15 cellular contexts compared by ENCODE assay signal in the genomic region with DNA sequence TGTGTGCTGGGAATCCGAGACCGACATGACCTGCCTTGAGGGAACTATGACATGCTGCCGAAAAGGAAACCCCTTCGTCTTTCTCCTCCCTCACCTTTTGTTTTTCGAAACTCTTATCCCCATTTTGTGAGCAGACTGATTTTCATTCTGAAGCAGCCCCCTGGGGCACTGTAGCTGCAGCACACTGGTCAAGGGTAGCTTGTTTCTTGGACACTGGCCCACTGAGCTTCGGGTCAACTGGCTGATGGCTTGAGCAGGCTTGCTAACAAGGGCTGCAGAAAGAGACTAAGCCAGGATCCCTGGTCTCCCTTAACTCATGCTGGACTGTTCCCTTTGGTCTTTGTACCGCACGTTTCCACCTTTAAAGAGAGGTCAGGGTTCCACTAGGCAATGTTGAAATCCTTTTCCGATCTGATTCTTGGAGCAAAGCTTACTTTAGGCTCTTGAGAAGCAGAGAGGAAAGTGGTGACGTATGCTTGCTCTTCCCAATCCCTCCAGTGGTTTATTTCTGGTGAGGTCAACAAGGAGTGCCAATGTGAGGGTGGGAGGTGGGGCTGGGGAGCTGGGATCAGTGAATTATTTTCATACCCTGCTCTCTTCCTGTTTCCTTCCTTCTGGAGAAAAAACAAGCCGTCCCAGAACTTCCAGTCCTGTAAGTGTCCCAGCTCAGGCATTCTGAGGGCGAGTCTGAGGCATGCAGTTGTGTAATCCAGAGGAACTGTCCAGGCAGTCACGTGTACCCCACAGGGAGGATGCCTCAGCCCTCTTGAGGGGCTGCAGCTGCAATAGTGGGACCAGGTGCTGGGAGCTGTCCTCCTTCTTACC. TPM values are rescaled to one million over a fixed set of nuclear protein-coding genes. Genes with fewer than 3 reads are reported as not detected.
A peak's percentile ranks its signal among the peaks of the same experiment; 100 is the strongest.
DNase-seq lines count a peak whose midpoint lies in the region; ATAC-seq and TF ChIP-seq lines count a peak whose summit lies in the region.
"Had no signal": no experiment of that assay in that cellular context is flagged by ENCODE, and none has a peak within 500 bp of the region (broad histone marks: within the 10 kb centered on the region; RNA-seq: fewer than 3 reads in every experiment).

No MANE protein-coding gene starts in this region.

- H3K27ac ChIP-seq in caudate nucleus (ENCODE audit: low read depth, low read length) (peak overlapping the region; percentile 85), sigmoid colon (peak overlapping the region; percentile 54 to 84 (median 66))

- TF ChIP-seq POLR2A in sigmoid colon (IDR thresholded peaks at IDR 0.05) = no peak

- H3K4me1 ChIP-seq in sigmoid colon = no peaks in the 10 kb centered on the region
- H3K4me1 ChIP-seq: BE2C had no signal

- intact Hi-C loops in sigmoid colon (cut with DNase I) = no loop called here

- H3K36me3 ChIP-seq in sigmoid colon = no peaks in the 10 kb centered on the region
- H3K36me3 ChIP-seq: BE2C had no signal

- TF ChIP-seq EP300 in sigmoid colon (IDR thresholded peaks at IDR 0.05) = peak in 2 of 4 donors; percentile 67 to 78

- H3K9me3 ChIP-seq in sigmoid colon = peaks cover 0 to 2% (median 0%) of the 10 kb centered on the region in 4 donors
- H3K9me3 ChIP-seq: BE2C had no signal

- no peak overlapping the region for H3K4me3 ChIP-seq in sigmoid colon

- no peak for ATAC-seq in GM21529 (IDR thresholded peaks at IDR 0.05; ENCODE audit: unreplicated experiment)

- DNase-seq in ELF-1 (ENCODE audit: low read depth, low spot score) (peak; percentile 8), caudate nucleus (lab: John Stamatoyannopoulos, UW) (no peak), iris pigment epithelial cell (ENCODE audit: low read depth) (peak; percentile 35), sigmoid colon (peak; percentile 90), UCSD-AML1 (lab: John Stamatoyannopoulos, UW; ENCODE audit: unreplicated experiment) (no peak), NCI-H748 treated with DMSO at 0.1 percent for 48 hours (lab: John Stamatoyannopoulos, UW) (no peak), cerebellar cortex (ENCODE audit: low spot score) (no peak)
- DNase-seq: activated CD4-positive, alpha-beta T cell treated with anti-CD3 and anti-CD28 coated beads, Interleukin-2, amount 10 ng/mL, durations not matched to agents 7 days and 5 days; BE2C; HCEC 1CT; Kasumi-1; NCI-H510A treated with DMSO at 0.1 percent for 48 hours had no signal

- 55 to 58% methylated on average over 13 of the region's 13 CpGs for WGBS in sigmoid colon, 2 donors

- no peak for TF ChIP-seq CTCF in sigmoid colon (IDR thresholded peaks at IDR 0.05)

- H3K27me3 ChIP-seq in sigmoid colon = peaks cover 0 to 4% (median 0%) of the 10 kb centered on the region in 3 donors
- H3K27me3 ChIP-seq: BE2C had no signal

RNA-seq across cellular contexts. Expression of gene CYP4B1, which starts 7.6 kb away (rescaled TPM):
- total RNA-seq in sigmoid colon = 10 to 100 TPM; 17.2 to 50.3 (median 33.7) TPM
- 1 to 10 TPM in 2 of 3 donors, under 1 TPM in 1; 0.23 to 6.0 (median 4.8) TPM for polyA plus RNA-seq in sigmoid colon
- total RNA-seq: activated CD4-positive, alpha-beta T cell treated with anti-CD3 and anti-CD28 coated beads, Interleukin-2, amount 10 ng/mL, durations not matched to agents 7 days and 5 days; lung microvascular endothelial cell; SK-MEL-5 had no signal

Comparison
In these comparisons a context has a peak if more than half of its experiments do, and no peak if none do; other contexts are left out.
1. DNase-seq: peak in ELF-1 (single experiment), iris pigment epithelial cell (single experiment) and sigmoid colon (single experiment); none in caudate nucleus (0 of 61), UCSD-AML1 (single experiment), NCI-H748 treated with DMSO at 0.1 percent for 48 hours (single experiment) and cerebellar cortex (single experiment).